8 cellular contexts compared by ENCODE assay signal in genomic region chr15:59371458-59372351, GRCh38. TPM values are rescaled to one million over a fixed set of nuclear protein-coding genes. Genes with fewer than 3 reads are reported as not detected.
DNase-seq lines count a peak whose midpoint lies in the region; ATAC-seq, FAIRE-seq and TF ChIP-seq lines count a peak whose summit lies in the region.

No MANE protein-coding gene starts in this region.

- H3K9me2 ChIP-seq in SK-N-SH = no peaks in the 10 kb centered on the region

- DNase-seq in activated CD4-positive, alpha-beta T cell treated with anti-CD3 and anti-CD28 coated beads for 48 hours = peak; percentile 2
- no peak for DNase-seq in activated CD4-positive, alpha-beta T cell treated with anti-CD3 and anti-CD28 coated beads for 1 hour
- peak; percentile 80 for DNase-seq in SK-N-SH
- peak in 1 of 2 experiments; percentile 56 for DNase-seq in H1 (ENCODE audit: low read depth in 1 of 2, low spot score in 2 of 2)
- peak in 1 of 2 experiments; percentile 40 for DNase-seq in mesothelial cell of epicardium (ENCODE audit: low spot score in 2 of 2, unreplicated experiment in 2 of 2)
- DNase-seq in type B pancreatic cell (ENCODE audit: extremely low spot score, unreplicated experiment) = peak; percentile 67
- DNase-seq in NCI-H2227 (lab: John Stamatoyannopoulos, UW; ENCODE audit: unreplicated experiment) = no peak

- 10% methylated on average over 21 of the region's 93 CpGs for WGBS in SK-N-SH (ENCODE audit: low lambda C conversion rate)
- WGBS in H1 (ENCODE audit: extremely low coverage in 1 of 2, insufficient coverage in 1 of 2, insufficient read length in 1 of 2, insufficient replicate concordance in 2 of 2, low coverage in 1 of 2, low lambda C conversion rate in 2 of 2, missing lambda C conversion rate in 1 of 2), 2 experiments = 1% methylated on average over 45 of the region's 93 CpGs; no CpG with 5 or more reads in 1 of the 2 experiments

- peak overlapping the region; percentile 20; the same call in 1 of the 2 replicates for H3K18ac ChIP-seq in H1 (ENCODE audit: extremely low read depth, low read length)

- H3K27me3 ChIP-seq in SK-N-SH (ENCODE audit: insufficient read depth) (no peaks in the 10 kb centered on the region), H1 (replicated peaks in 1 of 4; ENCODE audit: control insufficient read depth in 3 of 4, extremely low read depth in 1 of 4, insufficient read depth in 3 of 4, low read length in 3 of 4) (no peaks in the 10 kb centered on the region)

- H3K36me3 Mint-ChIP-seq in mesothelial cell of epicardium (no peaks in the 10 kb centered on the region), type B pancreatic cell (no peaks in the 10 kb centered on the region)

- H3K27ac ChIP-seq in SK-N-SH (ENCODE audit: low read depth in 2 of 2, low read length in 1 of 2) (peak overlapping the region; percentile 86 to 87; a peak in 3 of 4 replicates), H1 (ENCODE audit: low read depth, low read length) (peak overlapping the region; percentile 95)

- H3K4me3 Mint-ChIP-seq in mesothelial cell of epicardium = peak overlapping the region; percentile 95
- peak overlapping the region; percentile 99 for H3K4me3 Mint-ChIP-seq in type B pancreatic cell

- H3K9me3 ChIP-seq in SK-N-SH (no peaks in the 10 kb centered on the region), H1 (ENCODE audit: insufficient read depth in 2 of 2, low read depth in 1 of 2, low read length in 1 of 2) (no peaks in the 10 kb centered on the region)

- H3K4me2 ChIP-seq in SK-N-SH (peak overlapping the region; percentile 78), H1 (ENCODE audit: insufficient read depth in 1 of 2, low read depth in 2 of 2, low read length in 2 of 2) (peak overlapping the region; percentile 62 to 84)

- H3K4me3 ChIP-seq in SK-N-SH (ENCODE audit: low read depth in 2 of 2, low read length in 1 of 2) (peak overlapping the region; percentile 82 to 83), H1 (ENCODE audit: extremely low read depth in 1 of 4, insufficient read depth in 2 of 4, low read depth in 3 of 4, low read length in 4 of 4) (peak overlapping the region; percentile 79 to 86 (median 82))

- no peak overlapping the region for H3K14ac ChIP-seq in H1 (ENCODE audit: insufficient read length)

- POLR2A ChIA-PET in SK-N-SH (lab: Yijun Ruan, JAX) = no interaction called here
- POLR2A ChIA-PET in H1 (lab: Charles Lee; ENCODE audit: partially characterized antibody) = interaction anchor here (0.6 to 11.4 kb wide), 13 partner anchors 9 to 188 kb away, joined by 3 to 151 read pairs (median 4); partner anchors contain the start of gene FAM81A

- H3K4me1 ChIP-seq in SK-N-SH (ENCODE audit: control insufficient read depth in 1 of 2, insufficient read depth in 2 of 2, low read depth in 1 of 2, low read length in 1 of 2) (peaks cover 12 to 13% of the 10 kb centered on the region in 2 experiments; a peak in 2 of 4 replicates), H1 (replicated peaks in 1 of 4; ENCODE audit: control insufficient read depth in 3 of 4, insufficient read depth in 4 of 4, low read length in 3 of 4) (peaks cover 0 to 7% (median 3%) of the 10 kb centered on the region in 4 experiments; a peak in 3 of 7 replicates)

- H3K27ac Mint-ChIP-seq in mesothelial cell of epicardium (peak overlapping the region; percentile 99), type B pancreatic cell (peak overlapping the region; percentile 93)

- H2AFZ ChIP-seq in SK-N-SH (ENCODE audit: low read depth) = peak overlapping the region; percentile 83; the same call in 1 of the 2 replicates
- H2AFZ ChIP-seq in H1 (ENCODE audit: low read length) = no peak overlapping the region

- H3K4me1 Mint-ChIP-seq in mesothelial cell of epicardium (peaks cover 21% of the 10 kb centered on the region), type B pancreatic cell (ENCODE audit: unreplicated experiment) (peaks cover 16% of the 10 kb centered on the region)

- H3K27me3 Mint-ChIP-seq in mesothelial cell of epicardium (ENCODE audit: low read depth) (peaks cover 12% of the 10 kb centered on the region), type B pancreatic cell (peaks cover 13% of the 10 kb centered on the region)

- CTCF ChIA-PET in SK-N-SH (lab: Yijun Ruan, JAX) (no interaction called here), H1 (lab: Charles Lee; ENCODE audit: partially characterized antibody) (interaction anchor here (1.3 kb wide), 1 partner anchor 12 kb away, joined by 9 read pairs; no protein-coding TSS in a partner anchor)

- no peak for TF ChIP-seq RAD21 in SK-N-SH (IDR thresholded peaks at IDR 0.05; ENCODE audit: low read length)
- peak in 1 of 2 experiments; percentile 13; a peak in 1 of 4 replicates for TF ChIP-seq RAD21 in H1 (IDR thresholded peaks at IDR 0.05 in 1 of 2, conservative IDR thresholded peaks at IDR 0.05 in 1 of 2; ENCODE audit: low read depth in 2 of 2, low read length in 2 of 2)

- no peak for FAIRE-seq in H1 (lab: Jason Lieb, UNC)

- peaks cover 8% of the 10 kb centered on the region; the same call in 1 of the 2 replicates for H3K23me2 ChIP-seq in H1 (ENCODE audit: low read depth, low read length)

- no peak overlapping the region for H4K5ac ChIP-seq in H1 (ENCODE audit: insufficient read length, low read depth, low read length)

- no peak overlapping the region for H3K23ac ChIP-seq in H1 (ENCODE audit: insufficient read length)

- H4K91ac ChIP-seq in H1 (replicated peaks; ENCODE audit: insufficient read length, low read length) = no peak overlapping the region

- peak; percentile 18 for ATAC-seq in HG02852 (IDR thresholded peaks at IDR 0.05; ENCODE audit: unreplicated experiment)

- H3K79me2 ChIP-seq in SK-N-SH (ENCODE audit: insufficient read depth) = peaks cover 53% of the 10 kb centered on the region
- peaks cover 15 to 47% of the 10 kb centered on the region in 2 experiments for H3K79me2 ChIP-seq in H1 (ENCODE audit: control insufficient read depth in 1 of 2, insufficient read depth in 2 of 2, low read length in 2 of 2)

- no peaks in the 10 kb centered on the region for H4K20me1 ChIP-seq in SK-N-SH (ENCODE audit: insufficient read depth)
- H4K20me1 ChIP-seq in H1 (replicated peaks in 1 of 2; ENCODE audit: control insufficient read depth in 1 of 2, insufficient read depth in 2 of 2, low read length in 2 of 2) = peaks cover 11% of the 10 kb centered on the region in 2 experiments

- peaks cover 6% of the 10 kb centered on the region for H3F3A ChIP-seq in SK-N-SH (replicated peaks; ENCODE audit: insufficient read depth)

- no peaks in the 10 kb centered on the region for H3K36me3 ChIP-seq in SK-N-SH (replicated peaks in 1 of 2; ENCODE audit: control insufficient read depth in 1 of 2, insufficient read depth in 2 of 2, low read length in 1 of 2)
- H3K36me3 ChIP-seq in H1 (ENCODE audit: control insufficient read depth in 2 of 4, insufficient read depth in 4 of 4, low read length in 3 of 4) = no peaks in the 10 kb centered on the region

- H2BK5ac ChIP-seq in H1 (ENCODE audit: low read depth, low read length) = no peak overlapping the region

- TF ChIP-seq POLR2A in H1 (IDR thresholded peaks at IDR 0.05; ENCODE audit: control extremely low read depth in 1 of 2, low read depth in 2 of 2, low read length in 2 of 2) = no peak

- H3K9ac ChIP-seq in SK-N-SH (peak overlapping the region; percentile 69), H1 (replicated peaks in 1 of 4; ENCODE audit: extremely low read depth in 1 of 4, low read depth in 3 of 4, low read length in 3 of 4) (peak overlapping the region; percentile 86 to 90 (median 88))

- TF ChIP-seq EP300 in SK-N-SH (IDR thresholded peaks at IDR 0.05; ENCODE audit: borderline replicate concordance in 1 of 2, low read depth in 1 of 2, low read length in 1 of 2) = no peak
- no peak for TF ChIP-seq EP300 in H1 (IDR thresholded peaks at IDR 0.05; ENCODE audit: borderline replicate concordance in 1 of 2, low read depth in 2 of 2, low read length in 2 of 2)

- H3K9me3 Mint-ChIP-seq in mesothelial cell of epicardium (no peaks in the 10 kb centered on the region), type B pancreatic cell (no peaks in the 10 kb centered on the region)

- H3K79me1 ChIP-seq in H1 (ENCODE audit: low read depth, low read length) = peaks cover 6% of the 10 kb centered on the region; the same call in 1 of the 2 replicates

- no peak overlapping the region for H3K4ac ChIP-seq in H1 (replicated peaks; ENCODE audit: insufficient read length, low read depth, low read length)

- no peak overlapping the region for H2BK12ac ChIP-seq in H1 (ENCODE audit: low read depth, low read length)

- H3K56ac ChIP-seq in H1 (replicated peaks; ENCODE audit: insufficient read length, low read depth, low read length) = peak overlapping the region; percentile 48

- TF ChIP-seq CTCF in SK-N-SH (IDR thresholded peaks at IDR 0.05) = no peak
- TF ChIP-seq CTCF in H1 (IDR thresholded peaks at IDR 0.05; ENCODE audit: control extremely low read depth in 1 of 3, insufficient read depth in 1 of 3, low read depth in 1 of 3, low read length in 3 of 3) = no peak
- no peak for TF ChIP-seq CTCF in mesothelial cell of epicardium (IDR thresholded peaks at IDR 0.05; ENCODE audit: unreplicated experiment)
- TF ChIP-seq CTCF in type B pancreatic cell (conservative IDR thresholded peaks at IDR 0.05) = no peak

- H2BK20ac ChIP-seq in H1 (ENCODE audit: low read length) = no peak overlapping the region

- H2BK120ac ChIP-seq in H1 (replicated peaks; ENCODE audit: low read depth, low read length) = no peak overlapping the region

- H4K8ac ChIP-seq in H1 (ENCODE audit: extremely low read depth, insufficient read depth, low read length) = peak overlapping the region; percentile 95

- H2AK5ac ChIP-seq in H1 (ENCODE audit: low read depth, low read length) = no peak overlapping the region

- no peak overlapping the region for H2BK15ac ChIP-seq in H1 (ENCODE audit: low read length)

TF ChIP-seq in SK-N-SH, 30 proteins besides CTCF, POLR2A, EP300 and RAD21 (continues in another document):
- no peak for TF ChIP-seq TAF1 (IDR thresholded peaks at IDR 0.05; ENCODE audit: borderline replicate concordance, low read depth, low read length)

TF ChIP-seq in H1, 55 proteins besides CTCF, POLR2A, EP300 and RAD21 (continues in another document):
- peak in 1 of 2 experiments; percentile 20; a peak in 1 of 4 replicates for TF ChIP-seq HDAC2 (IDR thresholded peaks at IDR 0.05; ENCODE audit: borderline replicate concordance in 1 of 2, low read depth in 2 of 2, low read length in 2 of 2)

RNA-seq across cellular contexts. Expression of gene MYO1E, which starts 1.0 kb away (rescaled TPM):
- 9.7 and 16.4 TPM in 2 replicates for polyA plus RNA-seq in SK-N-SH (2012; rRNA removed)
- 15.1 TPM in 2 replicates for polyA plus RNA-seq in SK-N-SH (2012; cell fraction: cytosol; rRNA removed)
- 14.7 and 15.3 TPM in 2 replicates for polyA plus RNA-seq in SK-N-SH (2012; cell fraction: nucleus; rRNA removed)
- 138 and 142 TPM in 2 replicates for total RNA-seq in H1 (2021; fragmentation: NEBNext Ultra II Directional; extraction: Animal tissue kit (Norgen Biotek cat#: 25700))
- polyA plus RNA-seq in H1 (2011; rRNA removed) = 19.6 and 43.4 TPM in 2 replicates
- 35.3 TPM for polyA plus RNA-seq in H1 (2011; cell fraction: cytosol; rRNA removed)
- polyA plus RNA-seq in H1 (2011; cell fraction: nucleus; rRNA removed) = 42.3 TPM
- 38.4 to 60.6 TPM (median 45.1 TPM) in 4 replicates for polyA plus RNA-seq in H1 (2012, experiment 1 of 2)
- polyA plus RNA-seq in H1 (2012, experiment 2 of 2) = 10.3 TPM
- 26.3 TPM for polyA plus RNA-seq in H1 (2013, experiment 1 of 2)
- polyA plus RNA-seq in H1 (2013, experiment 2 of 2) = 28.6 TPM
- 61.0 and 87.1 TPM in 2 replicates for polyA minus RNA-seq in H1 (2011; rRNA and poly(A)+ RNA removed)
- 40.8 TPM for polyA minus RNA-seq in H1 (2011; cell fraction: cytosol; rRNA and poly(A)+ RNA removed)
- 110 TPM for polyA minus RNA-seq in H1 (2011; cell fraction: nucleus; rRNA and poly(A)+ RNA removed)
- 48.2 to 54.2 TPM (median 53.2 TPM) in 3 replicates for total RNA-seq in mesothelial cell of epicardium
- 55.6 and 59.8 TPM in 2 replicates for total RNA-seq in type B pancreatic cell (ENCODE audit: low replicate concordance)

Comparison
In these comparisons a context has a peak if more than half of its experiments do, and no peak if none do; other contexts are left out.
1. DNase-seq: peak in activated CD4-positive, alpha-beta T cell treated with anti-CD3 and anti-CD28 coated beads for 48 hours (single experiment), SK-N-SH (single experiment) and type B pancreatic cell (single experiment); none in activated CD4-positive, alpha-beta T cell treated with anti-CD3 and anti-CD28 coated beads for 1 hour (single experiment) and NCI-H2227 (single experiment).